Comparison of ENCODE assay signal across 8 cellular contexts in the genomic region with DNA sequence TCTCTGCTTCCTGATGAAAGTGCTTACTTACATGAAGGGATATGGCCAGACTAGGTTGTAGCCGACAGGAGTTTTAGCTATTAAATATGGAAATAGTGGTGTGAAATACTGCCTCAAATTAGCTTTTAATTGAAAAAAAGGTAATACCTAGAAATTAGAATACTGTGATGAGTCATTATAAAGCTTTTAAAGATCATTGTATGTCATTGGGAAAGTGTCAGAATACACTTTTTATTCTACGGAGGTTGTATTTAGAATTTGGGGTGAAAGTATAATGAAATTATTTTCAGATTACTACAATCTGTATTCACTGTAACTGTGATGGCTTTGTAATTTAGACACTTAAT. TPM values are rescaled to one million over a fixed set of nuclear protein-coding genes. Genes with fewer than 3 reads are reported as not detected.
DNase-seq lines count a peak whose midpoint lies in the region; ATAC-seq, FAIRE-seq and TF ChIP-seq lines count a peak whose summit lies in the region.

No MANE protein-coding gene starts in this region.

- H3K9me3 ChIP-seq in cardiac muscle cell (ENCODE audit: low read depth) (no peaks in the 10 kb centered on the region), K562 (replicated peaks; ENCODE audit: control insufficient read depth, insufficient read depth, low read depth, low read length) (no peaks in the 10 kb centered on the region), mesenchymal stem cell (ENCODE audit: control insufficient read depth, low read length) (no peaks in the 10 kb centered on the region), upper lobe of left lung (no peaks in the 10 kb centered on the region)

- H3K4me1 ChIP-seq in cardiac muscle cell (ENCODE audit: low read depth), result peaks cover 26% of the 10 kb centered on the region
- peaks cover 7 to 11% of the 10 kb centered on the region in 2 experiments; a peak in 3 of 5 replicates for H3K4me1 ChIP-seq in K562 (replicated peaks in 1 of 2; ENCODE audit: control insufficient read depth in 2 of 2, insufficient read depth in 2 of 2, low read length in 2 of 2)
- H3K4me1 ChIP-seq in mesenchymal stem cell (ENCODE audit: control insufficient read depth, insufficient read depth, low read depth, low read length), result peaks cover 2% of the 10 kb centered on the region
- peaks cover 8 to 30% (median 20%) of the 10 kb centered on the region in 4 donors for H3K4me1 ChIP-seq in upper lobe of left lung

- no peak overlapping the region for H4K8ac ChIP-seq in mesenchymal stem cell (ENCODE audit: low read length)

- POLR2A ChIA-PET in K562 (lab: Yijun Ruan, JAX), result interaction anchor here (1.2 to 1.9 kb wide), 2 partner anchors 9 to 188 kb away, joined by 3 to 8 read pairs; no protein-coding TSS in a partner anchor

- no peak for TF ChIP-seq POLR2A in K562 (conservative IDR thresholded peaks at IDR 0.05)
- TF ChIP-seq POLR2A in upper lobe of left lung (IDR thresholded peaks at IDR 0.05), result no peak

- peak overlapping the region; percentile 95 for H3K27ac ChIP-seq in cardiac muscle cell
- no peak overlapping the region; the same call in 2 of the 3 replicates for H3K27ac ChIP-seq in K562 (ENCODE audit: extremely low read depth, low read depth, low read length)
- peak overlapping the region; percentile 95 for H3K27ac ChIP-seq in mesenchymal stem cell (ENCODE audit: low read length, poor library complexity, severe bottlenecking)
- peak overlapping the region; percentile 98 to 100 (median 100) for H3K27ac ChIP-seq in upper lobe of left lung

- TF ChIP-seq EP300 in K562 (IDR thresholded peaks at IDR 0.05; ENCODE audit: low read length) (no peak), upper lobe of left lung (IDR thresholded peaks at IDR 0.05) (no peak)

- WGBS in K562 (ENCODE audit: insufficient coverage, low coverage, missing lambda C conversion rate), result 0% methylated on average over 2 of the region's 2 CpGs
- WGBS in mesenchymal stem cell, result 70% methylated on average over 1 of the region's 2 CpGs
- WGBS in upper lobe of left lung, 2 donors, result 56 to 57% methylated on average over 2 of the region's 2 CpGs

- peaks cover 30% of the 10 kb centered on the region for H3K36me3 ChIP-seq in cardiac muscle cell
- peaks cover 37% of the 10 kb centered on the region for H3K36me3 ChIP-seq in K562 (ENCODE audit: control insufficient read depth, insufficient read depth, low read length)
- H3K36me3 ChIP-seq in mesenchymal stem cell (ENCODE audit: control insufficient read depth in 1 of 2, insufficient read depth in 2 of 2, low read depth in 1 of 2, low read length in 2 of 2), result peaks cover 2 to 34% of the 10 kb centered on the region in 2 experiments
- H3K36me3 ChIP-seq in upper lobe of left lung, result peaks cover 6 to 32% (median 21%) of the 10 kb centered on the region in 4 donors

- BruUV-seq in K562 (replicated peaks; lab: Mats Ljungman, UMichigan), result no TSS peak

- no peak overlapping the region for H2BK120ac ChIP-seq in mesenchymal stem cell (ENCODE audit: low read depth, low read length)

- DNase-seq in cardiac muscle cell (ENCODE audit: low read depth in 1 of 2, low spot score in 1 of 2) (no peak), Right ventricle myocardium inferior (ENCODE audit: missing footprints) (no peak), K562 (ENCODE audit: extremely low read depth in 1 of 4, low spot score in 3 of 4) (no peak), mesenchymal stem cell (no peak), upper lobe of left lung (no peak), RCC 7860 (ENCODE audit: low spot score) (no peak), COLO829 (ENCODE audit: low spot score) (no peak), putamen (ENCODE audit: low spot score) (no peak)

- no peaks in the 10 kb centered on the region for H3K27me3 ChIP-seq in cardiac muscle cell
- no peaks in the 10 kb centered on the region for H3K27me3 ChIP-seq in K562 (ENCODE audit: control insufficient read depth in 2 of 2, insufficient read depth in 2 of 2, low read length in 2 of 2)
- no peaks in the 10 kb centered on the region for H3K27me3 ChIP-seq in mesenchymal stem cell (ENCODE audit: control insufficient read depth in 1 of 2, insufficient read depth in 1 of 2, low read length in 2 of 2)
- no peaks in the 10 kb centered on the region for H3K27me3 ChIP-seq in upper lobe of left lung

- H3K4me3 ChIP-seq in cardiac muscle cell (peak overlapping the region; percentile 95), K562 (peak overlapping the region; percentile 94), mesenchymal stem cell (ENCODE audit: insufficient read depth in 1 of 2, low read depth in 1 of 2, low read length in 2 of 2) (peak overlapping the region in 1 of 2 experiments; percentile 90), upper lobe of left lung (peak overlapping the region in 3 of 4 donors; percentile 73 to 85 (median 76))

- no peak for TF ChIP-seq RAD21 in K562 (CRISPR knock-in tag; conservative IDR thresholded peaks at IDR 0.05 in 1 of 2, IDR thresholded peaks at IDR 0.05 in 1 of 2)

- in situ Hi-C loops in K562 (cut with MboI), result no loop called here

- H2AFZ ChIP-seq in K562 (ENCODE audit: low read depth, low read length), result no peak overlapping the region
- no peak overlapping the region for H2AFZ ChIP-seq in mesenchymal stem cell (ENCODE audit: low read depth, low read length)

- H3K9ac ChIP-seq in K562 (ENCODE audit: insufficient read depth in 1 of 2, low read depth in 2 of 2, low read length in 2 of 2) (peak overlapping the region in 1 of 2 experiments; percentile 89; a peak in 1 of 4 replicates), mesenchymal stem cell (ENCODE audit: low read length) (peak overlapping the region; percentile 99)

- H3K79me1 ChIP-seq in mesenchymal stem cell (replicated peaks; ENCODE audit: low read length, poor library complexity, severe bottlenecking), result peaks cover 4% of the 10 kb centered on the region

- H3K4me2 ChIP-seq in K562 (ENCODE audit: insufficient read depth, low read length), result peak overlapping the region; percentile 95
- H3K4me2 ChIP-seq in mesenchymal stem cell (ENCODE audit: low read length, poor library complexity, severe bottlenecking), result peak overlapping the region; percentile 34

- H3K23ac ChIP-seq in mesenchymal stem cell (ENCODE audit: low read length in 2 of 2), result no peak overlapping the region

- H3K9me1 ChIP-seq in K562 (ENCODE audit: control insufficient read depth, insufficient read depth, low read length), result no peaks in the 10 kb centered on the region

- no peak overlapping the region for H2BK15ac ChIP-seq in mesenchymal stem cell (ENCODE audit: low read depth, poor library complexity, severe bottlenecking)

- no peak overlapping the region for H4K91ac ChIP-seq in mesenchymal stem cell (ENCODE audit: low read length)

- no peak for ATAC-seq in Right ventricle myocardium inferior
- no peak for ATAC-seq in K562
- ATAC-seq in upper lobe of left lung (ENCODE audit: low FRiP score in 2 of 2), result no peak

- H3K14ac ChIP-seq in mesenchymal stem cell (ENCODE audit: low read length in 2 of 2), result no peak overlapping the region

- H3K18ac ChIP-seq in mesenchymal stem cell (ENCODE audit: low read depth in 1 of 2, low read length in 2 of 2), result no peak overlapping the region

- no peak for FAIRE-seq in K562 (lab: Jason Lieb, UNC)
- FAIRE-seq in RCC 7860 (lab: Jason Lieb, UNC), result no peak

- H2BK5ac ChIP-seq in mesenchymal stem cell (ENCODE audit: low read depth, low read length, poor library complexity, severe bottlenecking), result no peak overlapping the region

- H2BK12ac ChIP-seq in mesenchymal stem cell (ENCODE audit: low read length in 2 of 2), result no peak overlapping the region

- peaks cover 9% of the 10 kb centered on the region; the same call in 1 of the 2 replicates for H4K20me1 ChIP-seq in K562 (replicated peaks; ENCODE audit: control insufficient read depth, insufficient read depth, low read length)

- no peak overlapping the region for H2AK5ac ChIP-seq in mesenchymal stem cell (ENCODE audit: low read length, severe bottlenecking)

- CTCF ChIA-PET in K562 (lab: Yijun Ruan, JAX; ENCODE audit: low intra/inter-chr PET ratio), result no interaction called here

- H3K4ac ChIP-seq in mesenchymal stem cell (ENCODE audit: low read depth in 1 of 2, low read length in 2 of 2), result no peak overlapping the region

- peaks cover 57% of the 10 kb centered on the region for H3K79me2 ChIP-seq in K562 (ENCODE audit: control insufficient read depth, insufficient read depth, low read length)

- TF ChIP-seq CTCF in cardiac muscle cell (IDR thresholded peaks at IDR 0.05; ENCODE audit: low read depth, low read length), result no peak
- no peak for TF ChIP-seq CTCF in K562 (IDR thresholded peaks at IDR 0.05 in 2 of 3, conservative IDR thresholded peaks at IDR 0.05 in 1 of 3; ENCODE audit: insufficient read depth in 2 of 3, low read depth in 1 of 3, low read length in 3 of 3)
- TF ChIP-seq CTCF in upper lobe of left lung (IDR thresholded peaks at IDR 0.05), result no peak

- intact Hi-C loops in Right ventricle myocardium inferior (cut with DNase I), result loop anchor here (5.0 kb wide), 1 partner anchor 127 kb away; no protein-coding TSS in a partner anchor
- intact Hi-C loops in K562 (cut with micrococcal nuclease), result loop anchor here (10.0 kb wide), 1 partner anchor 130 kb away; no protein-coding TSS in a partner anchor

TF ChIP-seq in K562, 482 proteins besides CTCF, POLR2A, EP300 and RAD21 (continues in another document):
- no peak for TF ChIP-seq ZNF830 (CRISPR knock-in tag; IDR thresholded peaks at IDR 0.05)
- TF ChIP-seq POLR2H (tag; IDR thresholded peaks at IDR 0.05; ENCODE audit: low read depth), result peak; percentile 52; the same call in 1 of the 2 replicates

RNA-seq across cellular contexts. Expression of a gene that starts 2.2 kb away (rescaled TPM):
- total RNA-seq in cardiac muscle cell (11.8 and 18.7 TPM in 2 replicates), Right ventricle myocardium inferior (32.5 TPM), K562 (2014; rRNA removed) (13.1 and 14.6 TPM in 2 replicates), K562 (2014; rRNA removed; fragmentation: Illumina TruSeq; extraction: Trizol) (10.0 and 12.7 TPM in 2 replicates), K562 (2015; rRNA removed; fragmentation: Illumina TruSeq; extraction: Trizol) (9.7 and 10.3 TPM in 2 replicates), K562 (2021) (60.9 and 62.7 TPM in 2 replicates), upper lobe of left lung (100 to 1,000 TPM in 1 of 6 donors, 10 to 100 TPM in 4, 1 to 10 TPM in 1; 5.2 to 134 (median 57.9) TPM)
- polyA plus RNA-seq in cardiac muscle cell (62.2 and 65.8 TPM in 2 replicates), K562 (2011; rRNA removed) (17.1 and 17.9 TPM in 2 replicates), K562 (2014; fragmentation: Illumina TruSeq; extraction: Trizol) (57.0 and 67.5 TPM in 2 replicates), K562 (2014; fragmentation: Nextera tagmentation; extraction: Ambion mirVana) (10 to 100 TPM in 1 of 2 experiments, 1 to 10 TPM in 1; 3.7 to 13.6 TPM), K562 (2014; rRNA removed) (12.4 and 12.9 TPM in 2 replicates)
- total RNA-seq in K562 (2011; cell fraction: chromatin; rRNA removed; ENCODE audit: low replicate concordance), result 10.0 and 28.1 TPM in 2 replicates
- 10.7 and 10.8 TPM in 2 replicates for total RNA-seq in K562 (2011; cell fraction: nucleolus; rRNA removed)
- 15.0 and 29.0 TPM in 2 replicates for total RNA-seq in K562 (2011; cell fraction: nucleoplasm; rRNA removed)
- 1.9 and 10.8 TPM in 2 replicates for polyA plus RNA-seq in K562 (2011; cell fraction: cytosol; rRNA removed)
- polyA plus RNA-seq in K562 (2011; cell fraction: nucleus; rRNA removed), result 6.9 and 10.5 TPM in 2 replicates
- 41.6 and 51.3 TPM in 2 replicates for polyA plus RNA-seq in K562 (2012)
- 23.4 and 25.8 TPM in 2 replicates for polyA minus RNA-seq in K562 (2011; rRNA and poly(A)+ RNA removed)
- polyA minus RNA-seq in K562 (2011; cell fraction: cytosol; rRNA and poly(A)+ RNA removed), result 24.8 and 25.0 TPM in 2 replicates
- polyA minus RNA-seq in K562 (2011; cell fraction: nucleus; rRNA and poly(A)+ RNA removed), result 16.0 and 19.1 TPM in 2 replicates
- polyA plus RNA-seq in mesenchymal stem cell (2013, experiment 1 of 2), result 80.4 TPM
- polyA plus RNA-seq in mesenchymal stem cell (2013, experiment 2 of 2), result 82.9 TPM
